In the genomic region with DNA sequence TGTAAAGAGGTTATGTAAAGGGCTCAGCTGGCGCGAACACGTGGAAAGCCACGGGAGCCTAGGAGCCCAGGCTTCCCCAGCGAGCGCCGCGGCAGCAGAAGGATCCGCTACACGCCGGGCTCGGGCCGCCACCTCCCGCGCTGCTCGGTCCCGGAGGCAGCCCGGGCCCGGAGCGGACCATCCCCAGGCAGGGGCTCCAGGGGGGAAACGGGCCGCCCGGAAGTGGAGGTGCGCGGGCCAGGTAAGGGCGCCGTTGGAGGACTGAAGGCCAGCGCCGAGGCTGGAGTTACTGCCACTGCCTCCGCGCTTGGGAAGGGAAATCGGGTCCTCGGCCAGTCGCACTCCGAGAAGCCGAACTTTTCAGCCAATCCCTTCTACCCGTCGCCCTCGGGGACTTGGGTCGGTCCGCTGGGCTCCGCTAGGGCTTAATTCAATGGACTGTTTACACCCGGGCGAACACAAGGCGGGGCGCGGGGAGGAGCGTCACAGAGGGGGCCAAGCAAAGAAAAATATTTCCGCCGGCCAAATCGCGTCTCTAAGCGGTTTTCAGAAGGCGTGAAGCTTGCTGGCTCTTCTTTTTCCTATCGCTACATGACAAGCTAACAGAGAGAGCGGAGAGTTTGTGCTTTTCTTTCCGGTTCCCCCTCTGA, we compare ENCODE assay signal across 1 cellular context.
TF ChIP-seq lines count a peak whose summit lies in the region.

No MANE protein-coding gene starts in this region.

TF ChIP-seq in H1, 55 proteins besides CTCF, POLR2A, EP300 and RAD21:
- TF ChIP-seq, protein P1, sequence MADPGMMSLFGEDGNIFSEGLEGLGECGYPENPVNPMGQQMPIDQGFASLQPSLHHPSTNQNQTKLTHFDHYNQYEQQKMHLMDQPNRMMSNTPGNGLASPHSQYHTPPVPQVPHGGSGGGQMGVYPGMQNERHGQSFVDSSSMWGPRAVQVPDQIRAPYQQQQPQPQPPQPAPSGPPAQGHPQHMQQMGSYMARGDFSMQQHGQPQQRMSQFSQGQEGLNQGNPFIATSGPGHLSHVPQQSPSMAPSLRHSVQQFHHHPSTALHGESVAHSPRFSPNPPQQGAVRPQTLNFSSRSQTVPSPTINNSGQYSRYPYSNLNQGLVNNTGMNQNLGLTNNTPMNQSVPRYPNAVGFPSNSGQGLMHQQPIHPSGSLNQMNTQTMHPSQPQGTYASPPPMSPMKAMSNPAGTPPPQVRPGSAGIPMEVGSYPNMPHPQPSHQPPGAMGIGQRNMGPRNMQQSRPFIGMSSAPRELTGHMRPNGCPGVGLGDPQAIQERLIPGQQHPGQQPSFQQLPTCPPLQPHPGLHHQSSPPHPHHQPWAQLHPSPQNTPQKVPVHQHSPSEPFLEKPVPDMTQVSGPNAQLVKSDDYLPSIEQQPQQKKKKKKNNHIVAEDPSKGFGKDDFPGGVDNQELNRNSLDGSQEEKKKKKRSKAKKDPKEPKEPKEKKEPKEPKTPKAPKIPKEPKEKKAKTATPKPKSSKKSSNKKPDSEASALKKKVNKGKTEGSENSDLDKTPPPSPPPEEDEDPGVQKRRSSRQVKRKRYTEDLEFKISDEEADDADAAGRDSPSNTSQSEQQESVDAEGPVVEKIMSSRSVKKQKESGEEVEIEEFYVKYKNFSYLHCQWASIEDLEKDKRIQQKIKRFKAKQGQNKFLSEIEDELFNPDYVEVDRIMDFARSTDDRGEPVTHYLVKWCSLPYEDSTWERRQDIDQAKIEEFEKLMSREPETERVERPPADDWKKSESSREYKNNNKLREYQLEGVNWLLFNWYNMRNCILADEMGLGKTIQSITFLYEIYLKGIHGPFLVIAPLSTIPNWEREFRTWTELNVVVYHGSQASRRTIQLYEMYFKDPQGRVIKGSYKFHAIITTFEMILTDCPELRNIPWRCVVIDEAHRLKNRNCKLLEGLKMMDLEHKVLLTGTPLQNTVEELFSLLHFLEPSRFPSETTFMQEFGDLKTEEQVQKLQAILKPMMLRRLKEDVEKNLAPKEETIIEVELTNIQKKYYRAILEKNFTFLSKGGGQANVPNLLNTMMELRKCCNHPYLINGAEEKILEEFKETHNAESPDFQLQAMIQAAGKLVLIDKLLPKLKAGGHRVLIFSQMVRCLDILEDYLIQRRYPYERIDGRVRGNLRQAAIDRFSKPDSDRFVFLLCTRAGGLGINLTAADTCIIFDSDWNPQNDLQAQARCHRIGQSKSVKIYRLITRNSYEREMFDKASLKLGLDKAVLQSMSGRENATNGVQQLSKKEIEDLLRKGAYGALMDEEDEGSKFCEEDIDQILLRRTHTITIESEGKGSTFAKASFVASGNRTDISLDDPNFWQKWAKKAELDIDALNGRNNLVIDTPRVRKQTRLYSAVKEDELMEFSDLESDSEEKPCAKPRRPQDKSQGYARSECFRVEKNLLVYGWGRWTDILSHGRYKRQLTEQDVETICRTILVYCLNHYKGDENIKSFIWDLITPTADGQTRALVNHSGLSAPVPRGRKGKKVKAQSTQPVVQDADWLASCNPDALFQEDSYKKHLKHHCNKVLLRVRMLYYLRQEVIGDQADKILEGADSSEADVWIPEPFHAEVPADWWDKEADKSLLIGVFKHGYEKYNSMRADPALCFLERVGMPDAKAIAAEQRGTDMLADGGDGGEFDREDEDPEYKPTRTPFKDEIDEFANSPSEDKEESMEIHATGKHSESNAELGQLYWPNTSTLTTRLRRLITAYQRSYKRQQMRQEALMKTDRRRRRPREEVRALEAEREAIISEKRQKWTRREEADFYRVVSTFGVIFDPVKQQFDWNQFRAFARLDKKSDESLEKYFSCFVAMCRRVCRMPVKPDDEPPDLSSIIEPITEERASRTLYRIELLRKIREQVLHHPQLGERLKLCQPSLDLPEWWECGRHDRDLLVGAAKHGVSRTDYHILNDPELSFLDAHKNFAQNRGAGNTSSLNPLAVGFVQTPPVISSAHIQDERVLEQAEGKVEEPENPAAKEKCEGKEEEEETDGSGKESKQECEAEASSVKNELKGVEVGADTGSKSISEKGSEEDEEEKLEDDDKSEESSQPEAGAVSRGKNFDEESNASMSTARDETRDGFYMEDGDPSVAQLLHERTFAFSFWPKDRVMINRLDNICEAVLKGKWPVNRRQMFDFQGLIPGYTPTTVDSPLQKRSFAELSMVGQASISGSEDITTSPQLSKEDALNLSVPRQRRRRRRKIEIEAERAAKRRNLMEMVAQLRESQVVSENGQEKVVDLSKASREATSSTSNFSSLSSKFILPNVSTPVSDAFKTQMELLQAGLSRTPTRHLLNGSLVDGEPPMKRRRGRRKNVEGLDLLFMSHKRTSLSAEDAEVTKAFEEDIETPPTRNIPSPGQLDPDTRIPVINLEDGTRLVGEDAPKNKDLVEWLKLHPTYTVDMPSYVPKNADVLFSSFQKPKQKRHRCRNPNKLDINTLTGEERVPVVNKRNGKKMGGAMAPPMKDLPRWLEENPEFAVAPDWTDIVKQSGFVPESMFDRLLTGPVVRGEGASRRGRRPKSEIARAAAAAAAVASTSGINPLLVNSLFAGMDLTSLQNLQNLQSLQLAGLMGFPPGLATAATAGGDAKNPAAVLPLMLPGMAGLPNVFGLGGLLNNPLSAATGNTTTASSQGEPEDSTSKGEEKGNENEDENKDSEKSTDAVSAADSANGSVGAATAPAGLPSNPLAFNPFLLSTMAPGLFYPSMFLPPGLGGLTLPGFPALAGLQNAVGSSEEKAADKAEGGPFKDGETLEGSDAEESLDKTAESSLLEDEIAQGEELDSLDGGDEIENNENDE (IDR thresholded peaks at IDR 0.05; ENCODE audit: insufficient replicate concordance, low read length), result no peak
- TF ChIP-seq PHF8 (conservative IDR thresholded peaks at IDR 0.05; ENCODE audit: low read depth, low read length) (peak; percentile 75), SUZ12 (IDR thresholded peaks at IDR 0.05; ENCODE audit: low read length) (no peak), ZNF274 (IDR thresholded peaks at IDR 0.05; ENCODE audit: borderline replicate concordance, extremely low read depth, low read length) (no peak), CHD1 (IDR thresholded peaks at IDR 0.05; ENCODE audit: low read depth, low read length) (peak; percentile 96), SP1 (IDR thresholded peaks at IDR 0.05; ENCODE audit: low read depth, low read length) (peak; percentile 70), SP2 (IDR thresholded peaks at IDR 0.05; ENCODE audit: low read length) (no peak), RFX5 (IDR thresholded peaks at IDR 0.05; ENCODE audit: borderline replicate concordance, low read depth, low read length) (no peak), EGR1 (IDR thresholded peaks at IDR 0.05; ENCODE audit: borderline replicate concordance, low read depth, low read length) (peak; percentile 33; the same call in 1 of the 2 replicates), RBBP5 (IDR thresholded peaks at IDR 0.05; ENCODE audit: borderline replicate concordance, low read depth, low read length) (peak; percentile 80; the same call in 1 of the 2 replicates), EZH2 (IDR thresholded peaks at IDR 0.05; ENCODE audit: low read depth, low read length, severe bottlenecking) (no peak), BACH1 (IDR thresholded peaks at IDR 0.05; ENCODE audit: low read length) (no peak), TBP (IDR thresholded peaks at IDR 0.05; ENCODE audit: low read depth, low read length) (peak; percentile 63), CTBP2 (IDR thresholded peaks at IDR 0.05; ENCODE audit: borderline replicate concordance, insufficient read depth, insufficient read length, low read length) (no peak), SIRT6 (IDR thresholded peaks at IDR 0.05; ENCODE audit: low read length) (no peak), KDM4A (IDR thresholded peaks at IDR 0.05; ENCODE audit: low read depth, low read length, severe bottlenecking) (peak; percentile 74), CBX5 (IDR thresholded peaks at IDR 0.05; ENCODE audit: low read depth, low read length) (no peak), SRF (IDR thresholded peaks at IDR 0.05; ENCODE audit: low read depth, low read length) (no peak), SP4 (IDR thresholded peaks at IDR 0.05; ENCODE audit: low read length) (no peak), JUND (IDR thresholded peaks at IDR 0.05; ENCODE audit: low read length) (peak; percentile 93), KDM1A (IDR thresholded peaks at IDR 0.05; ENCODE audit: borderline replicate concordance, low read length) (no peak), RNF2 (IDR thresholded peaks at IDR 0.05; ENCODE audit: borderline replicate concordance, low read depth, low read length, missing control alignments, poor library complexity, severe bottlenecking) (no peak), TAF7 (optimal IDR thresholded peaks at IDR 0.05; ENCODE audit: borderline replicate concordance, low read depth, low read length) (peak; percentile 8), TAF1 (IDR thresholded peaks at IDR 0.05; ENCODE audit: low read depth, low read length) (peak; percentile 75; the same call in 1 of the 2 replicates), SIX5 (IDR thresholded peaks at IDR 0.05; ENCODE audit: low read depth, low read length) (peak; percentile 50), GTF2F1 (IDR thresholded peaks at IDR 0.05; ENCODE audit: borderline replicate concordance, low read depth, low read length) (no peak), GABPA (IDR thresholded peaks at IDR 0.05; ENCODE audit: borderline replicate concordance, insufficient read depth, low read length) (no peak), TEAD4 (IDR thresholded peaks at IDR 0.05; ENCODE audit: low read depth, low read length) (no peak), MAFK (IDR thresholded peaks at IDR 0.05; ENCODE audit: low read depth, low read length) (no peak), YY1 (IDR thresholded peaks at IDR 0.05; ENCODE audit: low read depth, low read length) (no peak), RXRA (IDR thresholded peaks at IDR 0.05; ENCODE audit: insufficient read depth, low read depth, low read length) (no peak), CREB1 (IDR thresholded peaks at IDR 0.05) (0 out of 2 replicates have a peak, but pooled peaks have one; percentile 29), NANOG (IDR thresholded peaks at IDR 0.05; ENCODE audit: insufficient read depth, low read depth, low read length, poor library complexity, severe bottlenecking) (no peak), POU5F1 (IDR thresholded peaks at IDR 0.05; ENCODE audit: low read depth, low read length) (no peak), KDM5A (IDR thresholded peaks at IDR 0.05; ENCODE audit: low read length) (no peak), SIN3A (conservative IDR thresholded peaks at IDR 0.05 in 1 of 2, IDR thresholded peaks at IDR 0.05 in 1 of 2; ENCODE audit: low read depth in 1 of 2, low read length in 2 of 2) (0 out of 4 replicates have a peak, but pooled peaks of 1 of the 2 experiments have one; percentile 49), HDAC2 (IDR thresholded peaks at IDR 0.05; ENCODE audit: borderline replicate concordance in 1 of 2, low read depth in 2 of 2, low read length in 2 of 2) (no peak), POLR2AphosphoS5 (IDR thresholded peaks at IDR 0.05; ENCODE audit: low read depth, low read length) (peak; percentile 27)
- TF ChIP-seq, protein P2, sequence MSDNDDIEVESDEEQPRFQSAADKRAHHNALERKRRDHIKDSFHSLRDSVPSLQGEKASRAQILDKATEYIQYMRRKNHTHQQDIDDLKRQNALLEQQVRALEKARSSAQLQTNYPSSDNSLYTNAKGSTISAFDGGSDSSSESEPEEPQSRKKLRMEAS (IDR thresholded peaks at IDR 0.05), result no peak; the same call in 1 of the 2 replicates
- TF ChIP-seq, protein P3, sequence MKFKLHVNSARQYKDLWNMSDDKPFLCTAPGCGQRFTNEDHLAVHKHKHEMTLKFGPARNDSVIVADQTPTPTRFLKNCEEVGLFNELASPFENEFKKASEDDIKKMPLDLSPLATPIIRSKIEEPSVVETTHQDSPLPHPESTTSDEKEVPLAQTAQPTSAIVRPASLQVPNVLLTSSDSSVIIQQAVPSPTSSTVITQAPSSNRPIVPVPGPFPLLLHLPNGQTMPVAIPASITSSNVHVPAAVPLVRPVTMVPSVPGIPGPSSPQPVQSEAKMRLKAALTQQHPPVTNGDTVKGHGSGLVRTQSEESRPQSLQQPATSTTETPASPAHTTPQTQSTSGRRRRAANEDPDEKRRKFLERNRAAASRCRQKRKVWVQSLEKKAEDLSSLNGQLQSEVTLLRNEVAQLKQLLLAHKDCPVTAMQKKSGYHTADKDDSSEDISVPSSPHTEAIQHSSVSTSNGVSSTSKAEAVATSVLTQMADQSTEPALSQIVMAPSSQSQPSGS (IDR thresholded peaks at IDR 0.05; ENCODE audit: low read length), result no peak
- TF ChIP-seq, protein P4, sequence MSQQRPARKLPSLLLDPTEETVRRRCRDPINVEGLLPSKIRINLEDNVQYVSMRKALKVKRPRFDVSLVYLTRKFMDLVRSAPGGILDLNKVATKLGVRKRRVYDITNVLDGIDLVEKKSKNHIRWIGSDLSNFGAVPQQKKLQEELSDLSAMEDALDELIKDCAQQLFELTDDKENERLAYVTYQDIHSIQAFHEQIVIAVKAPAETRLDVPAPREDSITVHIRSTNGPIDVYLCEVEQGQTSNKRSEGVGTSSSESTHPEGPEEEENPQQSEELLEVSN (IDR thresholded peaks at IDR 0.05), result peak; percentile 6; the same call in 1 of the 2 replicates
- TF ChIP-seq, protein P5, sequence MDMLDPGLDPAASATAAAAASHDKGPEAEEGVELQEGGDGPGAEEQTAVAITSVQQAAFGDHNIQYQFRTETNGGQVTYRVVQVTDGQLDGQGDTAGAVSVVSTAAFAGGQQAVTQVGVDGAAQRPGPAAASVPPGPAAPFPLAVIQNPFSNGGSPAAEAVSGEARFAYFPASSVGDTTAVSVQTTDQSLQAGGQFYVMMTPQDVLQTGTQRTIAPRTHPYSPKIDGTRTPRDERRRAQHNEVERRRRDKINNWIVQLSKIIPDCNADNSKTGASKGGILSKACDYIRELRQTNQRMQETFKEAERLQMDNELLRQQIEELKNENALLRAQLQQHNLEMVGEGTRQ (IDR thresholded peaks at IDR 0.05; ENCODE audit: low read length), result no peak
TF ChIP-seq in H1: peak in this region for 15.
